In the genomic region with DNA sequence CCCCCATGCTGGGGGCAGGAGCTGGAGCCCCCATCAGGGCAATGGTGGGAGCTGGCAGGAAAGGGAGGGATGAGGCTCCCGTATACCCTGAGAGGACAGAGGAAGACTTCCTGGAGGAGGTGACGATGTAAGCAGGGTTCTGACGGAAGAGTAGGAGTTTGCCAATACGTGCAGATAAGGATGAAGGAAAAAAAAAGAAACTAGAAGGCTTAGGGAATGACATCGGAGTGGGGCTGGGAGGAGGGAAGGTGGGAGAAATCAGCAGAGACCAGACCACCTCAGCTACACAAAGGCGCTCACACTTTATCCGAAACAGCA, we compare ENCODE assay signal across 1 cellular context.
TF ChIP-seq lines count a peak whose summit lies in the region.

No MANE protein-coding gene starts in this region.

TF ChIP-seq in H1, 55 proteins besides CTCF, POLR2A, EP300 and RAD21:
- TF ChIP-seq RNF2 (IDR thresholded peaks at IDR 0.05; ENCODE audit: borderline replicate concordance, low read depth, low read length, missing control alignments, poor library complexity, severe bottlenecking) (no peak), SIX5 (IDR thresholded peaks at IDR 0.05; ENCODE audit: low read depth, low read length) (no peak), SUZ12 (IDR thresholded peaks at IDR 0.05; ENCODE audit: low read length) (no peak), GABPA (IDR thresholded peaks at IDR 0.05; ENCODE audit: borderline replicate concordance, insufficient read depth, low read length) (no peak), CBX8 (IDR thresholded peaks at IDR 0.05; ENCODE audit: borderline replicate concordance, low read depth, low read length) (no peak), SP2 (IDR thresholded peaks at IDR 0.05; ENCODE audit: low read length) (no peak)
- TF ChIP-seq, protein P1, sequence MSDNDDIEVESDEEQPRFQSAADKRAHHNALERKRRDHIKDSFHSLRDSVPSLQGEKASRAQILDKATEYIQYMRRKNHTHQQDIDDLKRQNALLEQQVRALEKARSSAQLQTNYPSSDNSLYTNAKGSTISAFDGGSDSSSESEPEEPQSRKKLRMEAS (IDR thresholded peaks at IDR 0.05), result no peak
TF ChIP-seq in H1: peak in this region for 0.
